1 cellular context compared by ENCODE assay signal in genomic region chr10:32958085-32958991, GRCh38.
TF ChIP-seq lines count a peak whose summit lies in the region.

Gene ITGB1 (minus strand): TSS chr10:32958230. CDS start chr10:32935558, 22,672 bp downstream.

TF ChIP-seq in WTC11, 78 proteins besides CTCF, POLR2A, EP300 and RAD21 (continued from another document):
- TF ChIP-seq, protein P1, sequence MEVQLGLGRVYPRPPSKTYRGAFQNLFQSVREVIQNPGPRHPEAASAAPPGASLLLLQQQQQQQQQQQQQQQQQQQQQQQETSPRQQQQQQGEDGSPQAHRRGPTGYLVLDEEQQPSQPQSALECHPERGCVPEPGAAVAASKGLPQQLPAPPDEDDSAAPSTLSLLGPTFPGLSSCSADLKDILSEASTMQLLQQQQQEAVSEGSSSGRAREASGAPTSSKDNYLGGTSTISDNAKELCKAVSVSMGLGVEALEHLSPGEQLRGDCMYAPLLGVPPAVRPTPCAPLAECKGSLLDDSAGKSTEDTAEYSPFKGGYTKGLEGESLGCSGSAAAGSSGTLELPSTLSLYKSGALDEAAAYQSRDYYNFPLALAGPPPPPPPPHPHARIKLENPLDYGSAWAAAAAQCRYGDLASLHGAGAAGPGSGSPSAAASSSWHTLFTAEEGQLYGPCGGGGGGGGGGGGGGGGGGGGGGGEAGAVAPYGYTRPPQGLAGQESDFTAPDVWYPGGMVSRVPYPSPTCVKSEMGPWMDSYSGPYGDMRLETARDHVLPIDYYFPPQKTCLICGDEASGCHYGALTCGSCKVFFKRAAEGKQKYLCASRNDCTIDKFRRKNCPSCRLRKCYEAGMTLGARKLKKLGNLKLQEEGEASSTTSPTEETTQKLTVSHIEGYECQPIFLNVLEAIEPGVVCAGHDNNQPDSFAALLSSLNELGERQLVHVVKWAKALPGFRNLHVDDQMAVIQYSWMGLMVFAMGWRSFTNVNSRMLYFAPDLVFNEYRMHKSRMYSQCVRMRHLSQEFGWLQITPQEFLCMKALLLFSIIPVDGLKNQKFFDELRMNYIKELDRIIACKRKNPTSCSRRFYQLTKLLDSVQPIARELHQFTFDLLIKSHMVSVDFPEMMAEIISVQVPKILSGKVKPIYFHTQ (CRISPR knock-in tag; IDR thresholded peaks at IDR 0.05), result no peak
- TF ChIP-seq MYBL2 (CRISPR knock-in tag; IDR thresholded peaks at IDR 0.05), result no peak; the same call in none of the 2 replicates
- TF ChIP-seq HMGXB4 (CRISPR knock-in tag; IDR thresholded peaks at IDR 0.05), result peak; percentile 36; the same call in 1 of the 2 replicates
- TF ChIP-seq TCF7 (CRISPR knock-in tag; IDR thresholded peaks at IDR 0.05; ENCODE audit: low read depth), result no peak
- no peak for TF ChIP-seq NR3C1 (CRISPR knock-in tag; conservative IDR thresholded peaks at IDR 0.05; ENCODE audit: low read depth)
- TF ChIP-seq SMAD4 (CRISPR knock-in tag; IDR thresholded peaks at IDR 0.05), result no peak
- peak; percentile 82; the same call in 1 of the 2 replicates for TF ChIP-seq FOXP1 (CRISPR knock-in tag; IDR thresholded peaks at IDR 0.05; ENCODE audit: borderline replicate concordance)
- no peak for TF ChIP-seq JAZF1 (CRISPR knock-in tag; IDR thresholded peaks at IDR 0.05)
- TF ChIP-seq, protein P2, sequence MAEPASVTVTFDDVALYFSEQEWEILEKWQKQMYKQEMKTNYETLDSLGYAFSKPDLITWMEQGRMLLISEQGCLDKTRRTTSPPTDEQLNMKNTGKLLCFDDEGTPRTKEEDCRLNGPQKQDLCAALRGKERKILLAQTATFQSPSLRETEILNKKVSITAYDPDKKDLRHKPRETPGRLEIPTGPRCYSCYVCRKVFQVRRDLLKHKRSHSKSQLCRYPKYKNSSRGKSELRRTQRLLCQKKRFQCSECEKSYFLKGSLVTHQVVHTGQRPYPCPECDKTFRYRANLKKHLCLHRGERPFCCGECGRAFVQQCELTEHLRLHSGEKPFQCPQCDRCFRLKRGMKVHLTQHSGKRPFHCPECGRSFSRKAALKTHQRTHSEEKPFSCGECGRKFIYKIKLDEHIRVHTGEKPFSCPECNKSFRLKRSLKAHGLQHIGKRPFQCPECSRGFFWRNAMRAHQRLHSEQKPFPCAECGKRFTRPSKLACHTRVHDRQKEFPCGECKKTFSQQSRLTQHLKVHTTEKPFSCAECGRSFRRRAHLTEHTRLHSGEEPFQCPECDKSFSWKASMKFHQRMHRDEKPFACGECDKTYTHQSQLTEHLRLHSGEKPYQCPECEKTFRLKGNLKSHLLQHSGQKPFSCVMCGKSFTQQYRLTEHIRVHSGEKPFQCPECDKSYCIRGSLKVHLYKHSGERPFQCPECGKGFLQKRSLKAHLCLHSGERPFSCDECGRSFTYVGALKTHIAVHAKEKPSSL (CRISPR knock-in tag; conservative IDR thresholded peaks at IDR 0.05), result no peak
- no peak for TF ChIP-seq NFATC4 (CRISPR knock-in tag; IDR thresholded peaks at IDR 0.05)
- TF ChIP-seq, protein P3, sequence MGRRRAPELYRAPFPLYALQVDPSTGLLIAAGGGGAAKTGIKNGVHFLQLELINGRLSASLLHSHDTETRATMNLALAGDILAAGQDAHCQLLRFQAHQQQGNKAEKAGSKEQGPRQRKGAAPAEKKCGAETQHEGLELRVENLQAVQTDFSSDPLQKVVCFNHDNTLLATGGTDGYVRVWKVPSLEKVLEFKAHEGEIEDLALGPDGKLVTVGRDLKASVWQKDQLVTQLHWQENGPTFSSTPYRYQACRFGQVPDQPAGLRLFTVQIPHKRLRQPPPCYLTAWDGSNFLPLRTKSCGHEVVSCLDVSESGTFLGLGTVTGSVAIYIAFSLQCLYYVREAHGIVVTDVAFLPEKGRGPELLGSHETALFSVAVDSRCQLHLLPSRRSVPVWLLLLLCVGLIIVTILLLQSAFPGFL (CRISPR knock-in tag; IDR thresholded peaks at IDR 0.05; ENCODE audit: borderline replicate concordance), result 0 out of 2 replicates have a peak, but pooled peaks have one; percentile 59
- no peak for TF ChIP-seq ELF4 (CRISPR knock-in tag; IDR thresholded peaks at IDR 0.05; ENCODE audit: low read depth)
- 0 out of 2 replicates have a peak, but pooled peaks have one; percentile 15 for TF ChIP-seq HMGA2 (CRISPR knock-in tag; IDR thresholded peaks at IDR 0.05)
- TF ChIP-seq FOXK1 (CRISPR knock-in tag; IDR thresholded peaks at IDR 0.05), result peak; percentile 83
- no peak for TF ChIP-seq CDX4 (CRISPR knock-in tag; IDR thresholded peaks at IDR 0.05; ENCODE audit: borderline replicate concordance)
- TF ChIP-seq, protein P4, sequence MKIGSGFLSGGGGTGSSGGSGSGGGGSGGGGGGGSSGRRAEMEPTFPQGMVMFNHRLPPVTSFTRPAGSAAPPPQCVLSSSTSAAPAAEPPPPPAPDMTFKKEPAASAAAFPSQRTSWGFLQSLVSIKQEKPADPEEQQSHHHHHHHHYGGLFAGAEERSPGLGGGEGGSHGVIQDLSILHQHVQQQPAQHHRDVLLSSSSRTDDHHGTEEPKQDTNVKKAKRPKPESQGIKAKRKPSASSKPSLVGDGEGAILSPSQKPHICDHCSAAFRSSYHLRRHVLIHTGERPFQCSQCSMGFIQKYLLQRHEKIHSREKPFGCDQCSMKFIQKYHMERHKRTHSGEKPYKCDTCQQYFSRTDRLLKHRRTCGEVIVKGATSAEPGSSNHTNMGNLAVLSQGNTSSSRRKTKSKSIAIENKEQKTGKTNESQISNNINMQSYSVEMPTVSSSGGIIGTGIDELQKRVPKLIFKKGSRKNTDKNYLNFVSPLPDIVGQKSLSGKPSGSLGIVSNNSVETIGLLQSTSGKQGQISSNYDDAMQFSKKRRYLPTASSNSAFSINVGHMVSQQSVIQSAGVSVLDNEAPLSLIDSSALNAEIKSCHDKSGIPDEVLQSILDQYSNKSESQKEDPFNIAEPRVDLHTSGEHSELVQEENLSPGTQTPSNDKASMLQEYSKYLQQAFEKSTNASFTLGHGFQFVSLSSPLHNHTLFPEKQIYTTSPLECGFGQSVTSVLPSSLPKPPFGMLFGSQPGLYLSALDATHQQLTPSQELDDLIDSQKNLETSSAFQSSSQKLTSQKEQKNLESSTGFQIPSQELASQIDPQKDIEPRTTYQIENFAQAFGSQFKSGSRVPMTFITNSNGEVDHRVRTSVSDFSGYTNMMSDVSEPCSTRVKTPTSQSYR (CRISPR knock-in tag; IDR thresholded peaks at IDR 0.05), result peak; percentile 96
- no peak for TF ChIP-seq ZSCAN18 (CRISPR knock-in tag; IDR thresholded peaks at IDR 0.05)
- TF ChIP-seq ZNF263 (CRISPR knock-in tag; IDR thresholded peaks at IDR 0.05; ENCODE audit: low read depth), result peak; percentile 55; the same call in 1 of the 2 replicates
- TF ChIP-seq, protein P5, sequence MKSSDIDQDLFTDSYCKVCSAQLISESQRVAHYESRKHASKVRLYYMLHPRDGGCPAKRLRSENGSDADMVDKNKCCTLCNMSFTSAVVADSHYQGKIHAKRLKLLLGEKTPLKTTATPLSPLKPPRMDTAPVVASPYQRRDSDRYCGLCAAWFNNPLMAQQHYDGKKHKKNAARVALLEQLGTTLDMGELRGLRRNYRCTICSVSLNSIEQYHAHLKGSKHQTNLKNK (CRISPR knock-in tag; IDR thresholded peaks at IDR 0.05), result no peak
- no peak for TF ChIP-seq TP53 (CRISPR knock-in tag; IDR thresholded peaks at IDR 0.05)
- no peak for TF ChIP-seq IRF1 (CRISPR knock-in tag; IDR thresholded peaks at IDR 0.05)
- TF ChIP-seq ATF1 (CRISPR knock-in tag; IDR thresholded peaks at IDR 0.05), result no peak
- no peak for TF ChIP-seq NR1H2 (CRISPR knock-in tag; IDR thresholded peaks at IDR 0.05)
- TF ChIP-seq GABPB1 (CRISPR knock-in tag; IDR thresholded peaks at IDR 0.05), result peak; percentile 74; the same call in 1 of the 2 replicates
- TF ChIP-seq ZNF317 (CRISPR knock-in tag; IDR thresholded peaks at IDR 0.05; ENCODE audit: borderline replicate concordance, low read depth), result no peak
- 0 out of 2 replicates have a peak, but pooled peaks have one; percentile 4 for TF ChIP-seq IRF2 (CRISPR knock-in tag; IDR thresholded peaks at IDR 0.05; ENCODE audit: borderline replicate concordance, low read depth)
- TF ChIP-seq, protein P6, sequence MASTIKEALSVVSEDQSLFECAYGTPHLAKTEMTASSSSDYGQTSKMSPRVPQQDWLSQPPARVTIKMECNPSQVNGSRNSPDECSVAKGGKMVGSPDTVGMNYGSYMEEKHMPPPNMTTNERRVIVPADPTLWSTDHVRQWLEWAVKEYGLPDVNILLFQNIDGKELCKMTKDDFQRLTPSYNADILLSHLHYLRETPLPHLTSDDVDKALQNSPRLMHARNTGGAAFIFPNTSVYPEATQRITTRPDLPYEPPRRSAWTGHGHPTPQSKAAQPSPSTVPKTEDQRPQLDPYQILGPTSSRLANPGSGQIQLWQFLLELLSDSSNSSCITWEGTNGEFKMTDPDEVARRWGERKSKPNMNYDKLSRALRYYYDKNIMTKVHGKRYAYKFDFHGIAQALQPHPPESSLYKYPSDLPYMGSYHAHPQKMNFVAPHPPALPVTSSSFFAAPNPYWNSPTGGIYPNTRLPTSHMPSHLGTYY (CRISPR knock-in tag; IDR thresholded peaks at IDR 0.05), result peak; percentile 41; the same call in 1 of the 2 replicates
- no peak for TF ChIP-seq E2F1 (CRISPR knock-in tag; IDR thresholded peaks at IDR 0.05)
- TF ChIP-seq ZNF416 (CRISPR knock-in tag; IDR thresholded peaks at IDR 0.05), result no peak; the same call in 1 of the 2 replicates
- TF ChIP-seq PRRX2 (CRISPR knock-in tag; IDR thresholded peaks at IDR 0.05), result no peak
- TF ChIP-seq ETV6 (CRISPR knock-in tag; IDR thresholded peaks at IDR 0.05), result peak; percentile 89
- TF ChIP-seq RORB (CRISPR knock-in tag; IDR thresholded peaks at IDR 0.05), result no peak
- TF ChIP-seq NFYB (CRISPR knock-in tag; conservative IDR thresholded peaks at IDR 0.05; ENCODE audit: low read depth), result no peak
- TF ChIP-seq OVOL2 (CRISPR knock-in tag; IDR thresholded peaks at IDR 0.05; ENCODE audit: borderline replicate concordance), result no peak
- TF ChIP-seq STAT6 (CRISPR knock-in tag; conservative IDR thresholded peaks at IDR 0.05; ENCODE audit: low read depth), result no peak
- no peak for TF ChIP-seq EMX1 (CRISPR knock-in tag; IDR thresholded peaks at IDR 0.05)
